ENCODE assay signal across 21 cellular contexts in genomic region chr15:38029741-38030140, GRCh38.
"Had no signal": no experiment of that assay in that cellular context is flagged by ENCODE, and none has a peak within 500 bp of the region (broad histone marks: within the 10 kb centered on the region; RNA-seq: fewer than 3 reads in every experiment).

No MANE protein-coding gene starts in this region.

- H3K4me1 ChIP-seq: adrenal gland, foreskin keratinocyte, tibial artery, uterus had no signal

- H3K9me3 ChIP-seq: adrenal gland, tibial artery, uterus had no signal

- ATAC-seq: activated T-cell treated with anti-CD3 and anti-CD28 coated beads, Interleukin-2, amount 50 U/mL, for 72 hours; foreskin keratinocyte; left lobe of liver; stimulated activated naive CD8-positive, alpha-beta T cell treated with anti-CD3 and anti-CD28 coated beads, Interleukin-15, Interleukin-2, amounts not matched to agents 100 U/mL and 50 U/mL, for 24 hours had no signal

- H3K4me3 ChIP-seq: adrenal gland, lung, tibial artery, uterus had no signal

- H3K27ac ChIP-seq: adrenal gland, foreskin keratinocyte, tibial artery, uterus, WERI-Rb-1 had no signal

- H3K36me3 ChIP-seq: adrenal gland, tibial artery, uterus, WERI-Rb-1 had no signal

- H3K4me1 Mint-ChIP-seq: endodermal cell had no signal

- DNase-seq: activated CD4-positive, alpha-beta T cell treated with anti-CD3 and anti-CD28 coated beads, Interleukin-2, amount 50 U/mL, for 4 hours; activated effector memory CD4-positive, alpha-beta T cell treated with anti-CD3 and anti-CD28 coated beads, Interleukin-2, amount 50 U/mL, for 16 hours; activated naive CD4-positive, alpha-beta T cell treated with anti-CD3 and anti-CD28 coated beads, Interleukin-2, amount 50 U/mL, for 16 hours; activated T-cell treated with anti-CD3 and anti-CD28 coated beads, Interleukin-2, amount 50 U/mL, for 72 hours; adrenal gland; endodermal cell; foreskin keratinocyte; midbrain; nucleus accumbens; posterior cingulate gyrus; retina; stimulated activated CD4-positive, alpha-beta T cell treated with anti-CD3 and anti-CD28 coated beads, Interleukin-2, amount 100 ng/mL, for 24 hours; stimulated activated naive CD8-positive, alpha-beta T cell treated with anti-CD3 and anti-CD28 coated beads, Interleukin-15, Interleukin-2, amounts not matched to agents 100 U/mL and 50 U/mL, for 24 hours; substantia nigra; SW 1271; tibial artery; uterus; WERI-Rb-1 had no signal

- H3K4me3 Mint-ChIP-seq: activated T-cell treated with anti-CD3 and anti-CD28 coated beads, Interleukin-2, amount 50 U/mL, for 72 hours; endodermal cell; nephron had no signal

- H3K27ac Mint-ChIP-seq: activated T-cell treated with anti-CD3 and anti-CD28 coated beads, Interleukin-2, amount 50 U/mL, for 72 hours; endodermal cell; nephron had no signal

- H3K27me3 ChIP-seq: adrenal gland, foreskin keratinocyte, tibial artery, uterus had no signal
